ENCODE assay signal across 1 cellular context in the genomic region with DNA sequence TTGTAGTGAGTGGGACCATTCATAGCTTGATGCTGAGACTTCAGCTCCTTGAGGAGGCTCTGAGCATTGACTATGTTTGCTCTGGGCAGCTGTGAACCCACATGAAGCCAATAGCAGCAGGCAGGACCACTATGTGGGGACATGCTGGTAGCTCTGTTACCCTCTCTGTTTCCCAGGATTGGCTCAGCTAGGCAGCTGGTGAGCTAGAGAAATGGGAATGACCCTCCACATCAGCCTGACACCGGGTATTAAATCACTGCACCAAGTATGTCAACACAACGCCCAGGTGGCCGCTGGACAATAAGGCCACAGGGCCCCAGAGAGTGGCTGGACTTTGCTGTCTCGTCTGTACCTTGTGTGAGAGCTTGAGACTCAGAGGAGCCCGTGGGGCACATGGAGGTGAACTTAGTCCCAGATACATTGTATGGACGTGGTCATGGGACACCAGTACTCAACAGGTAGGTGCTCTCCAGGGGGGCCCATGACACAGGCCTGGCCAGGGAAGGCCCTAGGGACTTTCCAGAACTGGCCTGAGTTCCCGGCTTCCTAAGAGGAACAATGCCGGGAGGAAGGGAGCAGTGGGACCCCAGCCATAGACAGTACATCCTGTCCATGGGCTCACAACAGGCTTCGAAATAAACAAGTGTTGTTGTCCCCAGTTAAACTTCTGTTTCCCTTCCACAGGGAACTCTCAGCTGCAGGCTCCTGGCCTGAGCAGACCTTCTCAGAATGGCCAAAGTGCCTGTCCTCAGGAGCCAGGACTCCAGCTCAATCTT.
TF ChIP-seq lines count a peak whose summit lies in the region.

No MANE protein-coding gene starts in this region.

TF ChIP-seq in SK-N-SH, 30 proteins besides CTCF, POLR2A, EP300 and RAD21:
- TF ChIP-seq FOSL2 (IDR thresholded peaks at IDR 0.05; ENCODE audit: borderline replicate concordance, low read depth) (no peak), REST (IDR thresholded peaks at IDR 0.05; ENCODE audit: low read depth, low read length) (no peak), JUND (IDR thresholded peaks at IDR 0.05) (no peak), RFX5 (IDR thresholded peaks at IDR 0.05; ENCODE audit: low read length) (no peak), RCOR1 (IDR thresholded peaks at IDR 0.05; ENCODE audit: low read length) (no peak), SIN3A (IDR thresholded peaks at IDR 0.05; ENCODE audit: borderline replicate concordance, low read depth, low read length) (no peak), YY1 (IDR thresholded peaks at IDR 0.05; ENCODE audit: low read depth) (no peak), TCF12 (IDR thresholded peaks at IDR 0.05) (no peak), POLR2AphosphoS5 (IDR thresholded peaks at IDR 0.05; ENCODE audit: low read depth, low read length) (no peak), FOXM1 (IDR thresholded peaks at IDR 0.05; ENCODE audit: low read depth) (no peak), NFIC (IDR thresholded peaks at IDR 0.05; ENCODE audit: borderline replicate concordance) (no peak), MXI1 (IDR thresholded peaks at IDR 0.05; ENCODE audit: low read depth, low read length) (no peak), EZH2phosphoT487 (IDR thresholded peaks at IDR 0.05; ENCODE audit: borderline replicate concordance, low read depth) (no peak), ELF1 (IDR thresholded peaks at IDR 0.05) (no peak), GABPA (IDR thresholded peaks at IDR 0.05; ENCODE audit: low read depth) (no peak)
- TF ChIP-seq, protein P1, sequence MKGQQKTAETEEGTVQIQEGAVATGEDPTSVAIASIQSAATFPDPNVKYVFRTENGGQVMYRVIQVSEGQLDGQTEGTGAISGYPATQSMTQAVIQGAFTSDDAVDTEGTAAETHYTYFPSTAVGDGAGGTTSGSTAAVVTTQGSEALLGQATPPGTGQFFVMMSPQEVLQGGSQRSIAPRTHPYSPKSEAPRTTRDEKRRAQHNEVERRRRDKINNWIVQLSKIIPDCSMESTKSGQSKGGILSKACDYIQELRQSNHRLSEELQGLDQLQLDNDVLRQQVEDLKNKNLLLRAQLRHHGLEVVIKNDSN (IDR thresholded peaks at IDR 0.05; ENCODE audit: borderline replicate concordance, low read depth): no peak
- TF ChIP-seq, protein P2, sequence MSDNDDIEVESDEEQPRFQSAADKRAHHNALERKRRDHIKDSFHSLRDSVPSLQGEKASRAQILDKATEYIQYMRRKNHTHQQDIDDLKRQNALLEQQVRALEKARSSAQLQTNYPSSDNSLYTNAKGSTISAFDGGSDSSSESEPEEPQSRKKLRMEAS (IDR thresholded peaks at IDR 0.05; ENCODE audit: low read depth): no peak
